1 cellular context compared by ENCODE assay signal in the genomic region with DNA sequence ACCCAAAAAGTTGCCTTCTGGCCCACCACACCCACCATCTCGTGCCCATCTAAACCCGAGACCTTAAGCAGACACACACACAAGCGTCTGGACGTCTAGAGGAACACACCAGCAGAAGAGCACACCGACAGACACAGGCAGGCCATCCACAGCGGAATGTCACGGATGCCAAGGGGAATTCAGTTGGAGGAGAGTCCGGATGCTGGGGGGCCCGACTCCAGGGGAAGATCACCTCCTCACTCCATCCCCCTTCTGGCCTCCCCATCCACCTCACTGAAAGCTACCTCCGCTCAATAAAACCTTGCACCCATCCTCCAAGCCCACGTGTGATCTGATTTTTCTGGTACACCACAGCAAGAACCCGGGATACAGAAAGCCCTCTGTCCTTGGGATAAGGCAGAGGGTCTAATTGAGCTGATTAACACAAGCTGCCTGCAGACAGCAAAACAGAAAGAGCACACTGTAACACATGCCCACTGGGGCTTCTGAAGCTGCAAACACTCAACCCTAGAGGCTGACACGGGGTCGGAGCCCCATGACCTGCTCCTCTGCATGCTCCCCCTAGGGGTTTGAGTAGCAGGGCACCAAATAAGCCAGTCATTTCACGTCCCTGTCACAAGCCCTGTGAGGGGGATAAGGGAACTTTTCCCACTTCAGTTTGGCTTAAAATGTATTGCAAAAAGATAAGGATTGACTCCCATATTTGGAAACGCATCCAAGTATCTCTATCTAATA.
TF ChIP-seq lines count a peak whose summit lies in the region.

No MANE protein-coding gene starts in this region.

TF ChIP-seq in H1, 55 proteins besides CTCF, POLR2A, EP300 and RAD21:
- no peak for TF ChIP-seq RNF2 (IDR thresholded peaks at IDR 0.05; ENCODE audit: borderline replicate concordance, low read depth, low read length, missing control alignments, poor library complexity, severe bottlenecking)
- TF ChIP-seq SIN3A (conservative IDR thresholded peaks at IDR 0.05 in 1 of 2, IDR thresholded peaks at IDR 0.05 in 1 of 2; ENCODE audit: low read depth in 1 of 2, low read length in 2 of 2) = no peak
- no peak for TF ChIP-seq ASH2L (IDR thresholded peaks at IDR 0.05; ENCODE audit: low read length)
